ENCODE assay signal across 1 cellular context in the genomic region with DNA sequence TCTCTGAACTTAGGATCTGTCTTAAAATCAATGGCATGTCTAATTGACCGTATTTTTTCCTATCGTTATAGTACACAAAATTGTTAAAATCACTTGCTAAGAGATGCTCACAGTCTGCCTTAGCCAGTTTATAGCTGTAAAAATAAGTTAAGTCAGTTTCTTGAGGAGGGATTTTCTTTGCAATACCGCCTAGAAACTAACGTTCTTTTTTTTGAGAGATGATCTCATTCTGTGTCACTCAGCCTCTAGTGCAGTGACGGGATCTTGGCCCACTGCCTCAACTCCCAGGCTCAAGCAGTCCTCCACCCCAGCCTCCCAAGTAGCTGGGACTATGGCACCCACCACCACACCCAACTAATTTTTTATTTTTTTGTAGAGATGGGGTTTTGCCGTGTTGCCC.
TF ChIP-seq lines count a peak whose summit lies in the region.

No MANE protein-coding gene starts in this region.

TF ChIP-seq in K562, 482 proteins besides CTCF, POLR2A, EP300 and RAD21:
- TF ChIP-seq, protein P1, sequence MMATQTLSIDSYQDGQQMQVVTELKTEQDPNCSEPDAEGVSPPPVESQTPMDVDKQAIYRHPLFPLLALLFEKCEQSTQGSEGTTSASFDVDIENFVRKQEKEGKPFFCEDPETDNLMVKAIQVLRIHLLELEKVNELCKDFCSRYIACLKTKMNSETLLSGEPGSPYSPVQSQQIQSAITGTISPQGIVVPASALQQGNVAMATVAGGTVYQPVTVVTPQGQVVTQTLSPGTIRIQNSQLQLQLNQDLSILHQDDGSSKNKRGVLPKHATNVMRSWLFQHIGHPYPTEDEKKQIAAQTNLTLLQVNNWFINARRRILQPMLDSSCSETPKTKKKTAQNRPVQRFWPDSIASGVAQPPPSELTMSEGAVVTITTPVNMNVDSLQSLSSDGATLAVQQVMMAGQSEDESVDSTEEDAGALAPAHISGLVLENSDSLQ (IDR thresholded peaks at IDR 0.05) = peak; percentile 22; the same call in 1 of the 2 replicates
- TF ChIP-seq, protein P2, sequence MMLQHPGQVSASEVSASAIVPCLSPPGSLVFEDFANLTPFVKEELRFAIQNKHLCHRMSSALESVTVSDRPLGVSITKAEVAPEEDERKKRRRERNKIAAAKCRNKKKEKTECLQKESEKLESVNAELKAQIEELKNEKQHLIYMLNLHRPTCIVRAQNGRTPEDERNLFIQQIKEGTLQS (IDR thresholded peaks at IDR 0.05) = peak; percentile 39
- TF ChIP-seq, protein P2 (CRISPR knock-in tag; conservative IDR thresholded peaks at IDR 0.05) = no peak
- no peak for TF ChIP-seq PRMT5 (CRISPR knock-in tag; IDR thresholded peaks at IDR 0.05)
